In genomic region chr2:18500333-18500732, GRCh38 we compare ENCODE assay signal across 20 cellular contexts.
DNase-seq lines count a peak whose midpoint lies in the region; ATAC-seq and TF ChIP-seq lines count a peak whose summit lies in the region.
"Had no signal": no experiment of that assay in that cellular context is flagged by ENCODE, and none has a peak within 500 bp of the region (broad histone marks: within the 10 kb centered on the region; RNA-seq: fewer than 3 reads in every experiment).

No MANE protein-coding gene starts in this region.

- H3K4me3 ChIP-seq in GM23248 (no peak overlapping the region), mammary epithelial cell (replicated peaks in 1 of 3; ENCODE audit: insufficient read depth in 1 of 3, low read depth in 2 of 3, low read length in 3 of 3) (no peak overlapping the region), mesenchymal stem cell (ENCODE audit: insufficient read depth in 1 of 2, low read depth in 1 of 2, low read length in 2 of 2) (no peak overlapping the region), esophagus muscularis mucosa (no peak overlapping the region)
- H3K4me3 ChIP-seq: K562, testis had no signal

- H3K27ac ChIP-seq in GM23248 (no peak overlapping the region), mammary epithelial cell (ENCODE audit: insufficient read depth, low read depth, low read length) (no peak overlapping the region), mesenchymal stem cell (ENCODE audit: low read length, poor library complexity, severe bottlenecking) (no peak overlapping the region), esophagus muscularis mucosa (replicated peaks in 1 of 4) (no peak overlapping the region)
- H3K27ac ChIP-seq: parathyroid adenoma, RWPE1, testis had no signal

- H3K9me2 ChIP-seq in GM23248 (ENCODE audit: insufficient read depth): no peaks in the 10 kb centered on the region

- in situ Hi-C loops in GM23248 (cut with MboI) (no loop called here), mammary epithelial cell (cut with MboI; ENCODE audit: low sequenced_read_pairs in 2 of 2) (loop anchor here in 1 of 2 donors (25.0 kb wide), 1 partner anchor 1362 kb away; no protein-coding TSS in a partner anchor)

- BruUV-seq in mammary epithelial cell (replicated peaks; lab: Mats Ljungman, UMichigan): no TSS peak

- 63 to 78% methylated on average over 4 of the region's 4 CpGs for WGBS in GM23248 (ENCODE audit: low coverage in 1 of 2, low lambda C conversion rate in 2 of 2, missing lambda C conversion rate in 2 of 2), 2 experiments
- 12% methylated on average over 4 of the region's 4 CpGs for WGBS in mammary epithelial cell (ENCODE audit: low coverage, missing lambda C conversion rate)
- WGBS in mesenchymal stem cell: 92% methylated on average over 4 of the region's 4 CpGs
- 72% methylated on average over 4 of the region's 4 CpGs for WGBS in esophagus muscularis mucosa

- no peak overlapping the region for H2BK15ac ChIP-seq in mesenchymal stem cell (ENCODE audit: low read depth, poor library complexity, severe bottlenecking)

- no peak overlapping the region for H3K4me2 ChIP-seq in GM23248 (ENCODE audit: unreplicated experiment)
- no peak overlapping the region for H3K4me2 ChIP-seq in mammary epithelial cell (ENCODE audit: insufficient read depth, low read depth, low read length)
- no peak overlapping the region for H3K4me2 ChIP-seq in mesenchymal stem cell (ENCODE audit: low read length, poor library complexity, severe bottlenecking)

- no peak overlapping the region for H2BK120ac ChIP-seq in mesenchymal stem cell (ENCODE audit: low read depth, low read length)

- no peak overlapping the region for H3K9ac ChIP-seq in GM23248
- no peak overlapping the region for H3K9ac ChIP-seq in mammary epithelial cell (ENCODE audit: insufficient read depth, low read length)
- no peak overlapping the region for H3K9ac ChIP-seq in mesenchymal stem cell (ENCODE audit: low read length)
- H3K9ac ChIP-seq: parathyroid adenoma had no signal

- H2AFZ ChIP-seq in GM23248 (no peak overlapping the region), mammary epithelial cell (ENCODE audit: low read depth, low read length) (no peak overlapping the region), mesenchymal stem cell (ENCODE audit: low read depth, low read length) (no peak overlapping the region)
- H2AFZ ChIP-seq: parathyroid adenoma had no signal

- H3K14ac ChIP-seq in mesenchymal stem cell (ENCODE audit: low read length in 2 of 2): no peak overlapping the region

- H3K9me3 ChIP-seq in GM23248 (ENCODE audit: low read depth) (no peaks in the 10 kb centered on the region), mammary epithelial cell (replicated peaks; ENCODE audit: insufficient read depth, low read length) (no peaks in the 10 kb centered on the region), mesenchymal stem cell (ENCODE audit: control insufficient read depth, low read length) (no peaks in the 10 kb centered on the region), esophagus muscularis mucosa (no peaks in the 10 kb centered on the region)
- H3K9me3 ChIP-seq: testis had no signal

- TF ChIP-seq CTCF in mammary epithelial cell (conservative IDR thresholded peaks at IDR 0.05 in 1 of 2, IDR thresholded peaks at IDR 0.05 in 1 of 2; ENCODE audit: extremely low read depth in 1 of 2, insufficient read depth in 1 of 2, low read depth in 1 of 2, low read length in 2 of 2) (no peak), esophagus muscularis mucosa (IDR thresholded peaks at IDR 0.05) (no peak), GM10248 (IDR thresholded peaks at IDR 0.05; ENCODE audit: control extremely low read depth, extremely low read depth, low read depth, missing control alignments) (no peak)

- H4K8ac ChIP-seq in mesenchymal stem cell (ENCODE audit: low read length): no peak overlapping the region

- CTCF ChIA-PET in mammary epithelial cell (lab: Charles Lee; ENCODE audit: low non-redundant PET) (no interaction called here), GM10248 (lab: Yijun Ruan, JAX) (interaction anchor here (2.7 to 4.5 kb wide), 2 partner anchors 9 to 18 kb away, joined by 5 to 34 read pairs; no protein-coding TSS in a partner anchor)

- H3K36me3 ChIP-seq in GM23248 (ENCODE audit: low read depth): no peaks in the 10 kb centered on the region
- H3K36me3 ChIP-seq in mammary epithelial cell (ENCODE audit: insufficient read depth, low read length): no peaks in the 10 kb centered on the region
- H3K36me3 ChIP-seq in mesenchymal stem cell (ENCODE audit: control insufficient read depth in 1 of 2, insufficient read depth in 2 of 2, low read depth in 1 of 2, low read length in 2 of 2): no peaks in the 10 kb centered on the region
- H3K36me3 ChIP-seq in esophagus muscularis mucosa: no peaks in the 10 kb centered on the region

- H3K4ac ChIP-seq in mesenchymal stem cell (ENCODE audit: low read depth in 1 of 2, low read length in 2 of 2): no peak overlapping the region

- no peak overlapping the region for H2BK12ac ChIP-seq in mesenchymal stem cell (ENCODE audit: low read length in 2 of 2)

- POLR2A ChIA-PET in GM10248 (lab: Yijun Ruan, JAX): no interaction called here

- dilution Hi-C loops in mammary epithelial cell (cut with HindIII; ENCODE audit: low sequenced_read_pairs): loop anchor here (25.0 kb wide), 1 partner anchor 1362 kb away; no protein-coding TSS in a partner anchor

- TF ChIP-seq POLR2A in esophagus muscularis mucosa (IDR thresholded peaks at IDR 0.05; ENCODE audit: low read depth): no peak

- no peaks in the 10 kb centered on the region for H3K4me1 ChIP-seq in GM23248 (ENCODE audit: insufficient read depth)
- no peaks in the 10 kb centered on the region for H3K4me1 ChIP-seq in mammary epithelial cell (ENCODE audit: insufficient read depth, low read length)
- no peaks in the 10 kb centered on the region for H3K4me1 ChIP-seq in mesenchymal stem cell (ENCODE audit: control insufficient read depth, insufficient read depth, low read depth, low read length)
- peaks cover 0 to 11% (median 0%) of the 10 kb centered on the region in 4 donors for H3K4me1 ChIP-seq in esophagus muscularis mucosa
- H3K4me1 ChIP-seq: parathyroid adenoma, testis had no signal

- H3K18ac ChIP-seq in mesenchymal stem cell (ENCODE audit: low read depth in 1 of 2, low read length in 2 of 2): no peak overlapping the region

- no peaks in the 10 kb centered on the region for H3K79me1 ChIP-seq in mesenchymal stem cell (replicated peaks; ENCODE audit: low read length, poor library complexity, severe bottlenecking)

- H3K27me3 ChIP-seq in GM23248 (replicated peaks; ENCODE audit: insufficient read depth): no peaks in the 10 kb centered on the region; the same call in 1 of the 2 replicates
- peaks cover 4% of the 10 kb centered on the region for H3K27me3 ChIP-seq in mammary epithelial cell (ENCODE audit: insufficient read depth, low read length)
- no peaks in the 10 kb centered on the region for H3K27me3 ChIP-seq in mesenchymal stem cell (ENCODE audit: control insufficient read depth in 1 of 2, insufficient read depth in 1 of 2, low read length in 2 of 2)
- H3K27me3 ChIP-seq in esophagus muscularis mucosa: no peaks in the 10 kb centered on the region
- H3K27me3 ChIP-seq: testis had no signal

- H3K79me2 ChIP-seq in GM23248 (ENCODE audit: insufficient read depth) (no peaks in the 10 kb centered on the region), mammary epithelial cell (ENCODE audit: insufficient read depth, low read length) (no peaks in the 10 kb centered on the region)
- H3K79me2 ChIP-seq: parathyroid adenoma had no signal

- no peak overlapping the region for H3K23ac ChIP-seq in mesenchymal stem cell (ENCODE audit: low read length in 2 of 2)

- no peak for TF ChIP-seq EP300 in esophagus muscularis mucosa (IDR thresholded peaks at IDR 0.05)

- H2AK5ac ChIP-seq in mesenchymal stem cell (ENCODE audit: low read length, severe bottlenecking): no peak overlapping the region

- no peaks in the 10 kb centered on the region for H3F3A ChIP-seq in GM23248 (ENCODE audit: insufficient read depth)

- intact Hi-C loops in mammary epithelial cell (cut with micrococcal nuclease): no loop called here
- intact Hi-C loops in esophagus muscularis mucosa (cut with DNase I): no loop called here

- no peak for ATAC-seq in HG02763 (IDR thresholded peaks at IDR 0.05; ENCODE audit: unreplicated experiment)
- ATAC-seq: K562, left ventricle myocardium superior, T-cell had no signal

- H4K91ac ChIP-seq in mesenchymal stem cell (ENCODE audit: low read length): no peak overlapping the region

- H2BK5ac ChIP-seq in mesenchymal stem cell (ENCODE audit: low read depth, low read length, poor library complexity, severe bottlenecking): no peak overlapping the region

- DNase-seq in GM23248 (peak; percentile 44), RPMI7951 (ENCODE audit: low read depth) (peak; percentile 37), mammary epithelial cell (peak; percentile 70), mesenchymal stem cell (peak; percentile 57), esophagus muscularis mucosa (ENCODE audit: extremely low spot score) (no peak), GM10248 (ENCODE audit: extremely low spot score) (no peak), HT-29 (ENCODE audit: low spot score) (no peak)
- DNase-seq: activated CD8-positive, alpha-beta memory T cell treated with anti-CD3 and anti-CD28 coated beads for 24 hours; Calu3; cerebellar nuclear complex; effector memory CD4-positive, alpha-beta T cell; left ventricle myocardium superior; NCI-H1417; small intestine; T-cell; testis had no signal

- H4K20me1 ChIP-seq in GM23248 (ENCODE audit: insufficient read depth) (no peaks in the 10 kb centered on the region), mammary epithelial cell (ENCODE audit: insufficient read depth, low read length) (no peaks in the 10 kb centered on the region)

Comparison
In these comparisons a context has a peak if more than half of its experiments do, and no peak if none do; other contexts are left out.
1. DNase-seq: peak in GM23248 (single experiment), RPMI7951 (single experiment), mammary epithelial cell (single experiment) and mesenchymal stem cell (single experiment); none in esophagus muscularis mucosa (single experiment), GM10248 (single experiment) and HT-29 (single experiment).